In the genomic region with DNA sequence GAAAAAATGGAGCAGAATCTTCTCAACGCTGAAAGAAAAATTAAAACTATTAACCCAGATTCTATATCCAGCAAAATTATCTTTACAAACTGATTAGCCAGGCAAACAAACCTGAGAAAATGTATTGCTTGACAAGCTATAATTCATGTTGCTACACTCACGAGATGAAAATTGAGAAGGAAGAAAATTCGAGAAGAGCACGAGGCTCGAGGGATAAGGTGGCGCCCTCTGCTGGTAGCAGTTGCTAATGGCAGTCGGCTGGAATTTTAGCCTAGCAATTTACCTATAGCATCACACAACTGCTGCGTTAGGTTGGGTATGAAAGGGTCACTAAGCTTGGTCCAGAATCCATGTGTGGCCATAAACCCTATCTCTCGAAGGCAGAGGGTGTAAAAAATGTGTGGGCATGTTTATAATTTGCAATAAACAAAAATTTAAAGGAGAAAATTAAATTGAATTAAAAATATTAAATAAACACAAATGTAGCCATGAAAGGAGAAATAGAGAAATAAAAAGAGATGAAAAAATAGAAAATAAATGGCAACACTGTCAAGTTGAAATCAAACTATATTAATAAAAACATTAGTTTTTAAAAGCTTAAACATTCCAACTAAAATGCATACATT, we compare ENCODE assay signal across 1 cellular context.
A peak's percentile ranks its signal among the peaks of the same experiment; 100 is the strongest.
TF ChIP-seq lines count a peak whose summit lies in the region.

No MANE protein-coding gene starts in this region.

TF ChIP-seq in GM12878, 131 proteins besides CTCF, POLR2A, EP300 and RAD21 (continued from another document):
- TF ChIP-seq, protein P1, sequence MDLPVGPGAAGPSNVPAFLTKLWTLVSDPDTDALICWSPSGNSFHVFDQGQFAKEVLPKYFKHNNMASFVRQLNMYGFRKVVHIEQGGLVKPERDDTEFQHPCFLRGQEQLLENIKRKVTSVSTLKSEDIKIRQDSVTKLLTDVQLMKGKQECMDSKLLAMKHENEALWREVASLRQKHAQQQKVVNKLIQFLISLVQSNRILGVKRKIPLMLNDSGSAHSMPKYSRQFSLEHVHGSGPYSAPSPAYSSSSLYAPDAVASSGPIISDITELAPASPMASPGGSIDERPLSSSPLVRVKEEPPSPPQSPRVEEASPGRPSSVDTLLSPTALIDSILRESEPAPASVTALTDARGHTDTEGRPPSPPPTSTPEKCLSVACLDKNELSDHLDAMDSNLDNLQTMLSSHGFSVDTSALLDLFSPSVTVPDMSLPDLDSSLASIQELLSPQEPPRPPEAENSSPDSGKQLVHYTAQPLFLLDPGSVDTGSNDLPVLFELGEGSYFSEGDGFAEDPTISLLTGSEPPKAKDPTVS (IDR thresholded peaks at IDR 0.05; ENCODE audit: low read depth, low read length): peak; percentile 90; the same call in 1 of the 2 replicates
- no peak for TF ChIP-seq TAF1 (IDR thresholded peaks at IDR 0.05; ENCODE audit: borderline replicate concordance, low read depth, low read length)
TF ChIP-seq in GM12878: peak in this region for 3.
